In genomic region chrX:132694331-132694823, GRCh38 we compare ENCODE assay signal across 18 cellular contexts.
A peak's percentile ranks its signal among the peaks of the same experiment; 100 is the strongest.
DNase-seq lines count a peak whose midpoint lies in the region; ATAC-seq and TF ChIP-seq lines count a peak whose summit lies in the region.
"Had no signal": no experiment of that assay in that cellular context is flagged by ENCODE, and none has a peak within 500 bp of the region (broad histone marks: within the 10 kb centered on the region; RNA-seq: fewer than 3 reads in every experiment).

No MANE protein-coding gene starts in this region.

- H3K79me2 ChIP-seq in trophoblast cell (ENCODE audit: control insufficient read depth, insufficient read depth, low read length, poor library complexity) = no peaks in the 10 kb centered on the region

- POLR2A ChIA-PET in WTC11 (lab: Charles Lee) = no interaction called here

- H2BK5ac ChIP-seq in trophoblast cell (ENCODE audit: low read depth, low read length, poor library complexity) = no peak overlapping the region

- ATAC-seq in WTC11 = peak; percentile 89
- ATAC-seq: A549, GM12878 had no signal

- H3K79me1 ChIP-seq in trophoblast cell (ENCODE audit: low read length) = no peaks in the 10 kb centered on the region

- H3K4me3 Mint-ChIP-seq in WTC11 = no peak overlapping the region
- H3K4me3 Mint-ChIP-seq: CD4-positive, alpha-beta T cell had no signal

- no peaks in the 10 kb centered on the region for H3K9me3 ChIP-seq in iPS-20b (ENCODE audit: insufficient read depth, low read depth, low read length)
- no peaks in the 10 kb centered on the region for H3K9me3 ChIP-seq in trophoblast cell (ENCODE audit: insufficient read depth, low read depth, low read length)
- H3K9me3 ChIP-seq in suprapubic skin = no peaks in the 10 kb centered on the region
- H3K9me3 ChIP-seq: A549 had no signal

- no peak overlapping the region for H3K4ac ChIP-seq in trophoblast cell (ENCODE audit: low read depth, low read length)

- H3K27ac ChIP-seq in iPS-20b (ENCODE audit: low read length) (no peak overlapping the region), trophoblast cell (ENCODE audit: low read depth, low read length) (no peak overlapping the region), suprapubic skin (no peak overlapping the region)
- H3K27ac ChIP-seq: 22Rv1, A549, C4-2B had no signal

- no peak overlapping the region for H3K18ac ChIP-seq in trophoblast cell (ENCODE audit: low read length)

- H3K9ac ChIP-seq in iPS-20b (ENCODE audit: low read depth, low read length) (no peak overlapping the region), trophoblast cell (ENCODE audit: low read length) (no peak overlapping the region)

- H3K4me3 ChIP-seq in iPS-20b (ENCODE audit: low read length) (peak overlapping the region; percentile 25; the same call in 1 of the 2 replicates), trophoblast cell (ENCODE audit: low read depth, low read length) (no peak overlapping the region), suprapubic skin (no peak overlapping the region)
- H3K4me3 ChIP-seq: A549, GM12878 had no signal

- TF ChIP-seq POLR2A in suprapubic skin (IDR thresholded peaks at IDR 0.05) = no peak

- H3K14ac ChIP-seq in trophoblast cell (ENCODE audit: low read length) = no peak overlapping the region

- no peak overlapping the region for H3K4me2 ChIP-seq in trophoblast cell (ENCODE audit: low read length)
- H3K4me2 ChIP-seq: A549 had no signal

- CTCF ChIA-PET in WTC11 (lab: Charles Lee) = interaction anchor here (0.5 to 2.2 kb wide), 4 partner anchors 14 to 246 kb away, joined by 3 to 5 read pairs (median 4); no protein-coding TSS in a partner anchor

- H3K23ac ChIP-seq in trophoblast cell (ENCODE audit: low read length) = no peak overlapping the region

- H3K4me1 ChIP-seq in iPS-20b (ENCODE audit: insufficient read depth, low read length) = peaks cover 17% of the 10 kb centered on the region
- peaks cover 0 to 3% of the 10 kb centered on the region in 2 experiments for H3K4me1 ChIP-seq in trophoblast cell (ENCODE audit: control insufficient read depth in 1 of 2, insufficient read depth in 2 of 2, low read length in 2 of 2)
- no peaks in the 10 kb centered on the region for H3K4me1 ChIP-seq in suprapubic skin
- H3K4me1 ChIP-seq: A549 had no signal

- peaks cover 31% of the 10 kb centered on the region for H3K27me3 Mint-ChIP-seq in WTC11 (ENCODE audit: low read depth)

- H3K36me3 Mint-ChIP-seq in WTC11 = no peaks in the 10 kb centered on the region

- TF ChIP-seq CTCF in WTC11 (IDR thresholded peaks at IDR 0.05) = no peak
- no peak for TF ChIP-seq CTCF in suprapubic skin (IDR thresholded peaks at IDR 0.05)

- H4K91ac ChIP-seq in trophoblast cell (ENCODE audit: low read depth, low read length) = no peak overlapping the region

- peak; percentile 92 for DNase-seq in ELF-1 (ENCODE audit: low read depth, low spot score)
- DNase-seq in WTC11 (ENCODE audit: low spot score) = no peak
- peak; percentile 27 to 61 for DNase-seq in trophoblast cell
- no peak for DNase-seq in suprapubic skin (ENCODE audit: low spot score in 2 of 2)
- no peak for DNase-seq in hypothalamus (lab: John Stamatoyannopoulos, UW)
- DNase-seq in stimulated activated CD4-positive, alpha-beta T cell treated with anti-CD3 and anti-CD28 coated beads, Interleukin-2, amount 100 ng/mL, for 24 hours = no peak
- DNase-seq: AML-193; CD4-positive, alpha-beta T cell; DMS153; DMS79; GOT3; H9; KG1 had no signal

- no peaks in the 10 kb centered on the region for H3K9me3 Mint-ChIP-seq in WTC11
- H3K9me3 Mint-ChIP-seq: CD4-positive, alpha-beta T cell; H9 had no signal

- H3K27ac Mint-ChIP-seq in WTC11 = no peak overlapping the region
- H3K27ac Mint-ChIP-seq: CD4-positive, alpha-beta T cell; H9 had no signal

- H4K12ac ChIP-seq in trophoblast cell (ENCODE audit: low read depth, low read length) = no peak overlapping the region

- no peak overlapping the region for H2BK12ac ChIP-seq in trophoblast cell (ENCODE audit: low read length)

- H3K4me1 Mint-ChIP-seq in WTC11 = peaks cover 54% of the 10 kb centered on the region

- no peak for TF ChIP-seq EP300 in suprapubic skin (IDR thresholded peaks at IDR 0.05)

- WGBS in trophoblast cell (ENCODE audit: extremely low coverage, insufficient coverage, insufficient read length) = no CpG with 5 or more reads among the region's 3 CpGs
- WGBS in suprapubic skin = 67% methylated on average over 3 of the region's 3 CpGs

- H2BK120ac ChIP-seq in trophoblast cell (ENCODE audit: insufficient read depth, low read length, poor library complexity) = no peak overlapping the region

- no peak overlapping the region for H4K8ac ChIP-seq in trophoblast cell (ENCODE audit: low read depth, low read length)

- H3K27me3 ChIP-seq in iPS-20b (ENCODE audit: insufficient read depth, low read length) (no peaks in the 10 kb centered on the region; the same call in 1 of the 2 replicates), trophoblast cell (ENCODE audit: insufficient read depth, low read length) (no peaks in the 10 kb centered on the region), suprapubic skin (no peaks in the 10 kb centered on the region)

- no peak overlapping the region for H2AK5ac ChIP-seq in trophoblast cell (ENCODE audit: low read length)

- H3K36me3 ChIP-seq in iPS-20b (ENCODE audit: insufficient read depth, low read depth, low read length) (no peaks in the 10 kb centered on the region), trophoblast cell (ENCODE audit: control insufficient read depth in 1 of 2, insufficient read depth in 2 of 2, low read length in 2 of 2) (no peaks in the 10 kb centered on the region), suprapubic skin (no peaks in the 10 kb centered on the region)

- no peak overlapping the region for H2AFZ ChIP-seq in trophoblast cell (ENCODE audit: insufficient read depth, low read length, poor library complexity)

TF ChIP-seq in WTC11, 78 proteins besides CTCF, POLR2A, EP300 and RAD21:
- TF ChIP-seq NFYB (CRISPR knock-in tag; conservative IDR thresholded peaks at IDR 0.05; ENCODE audit: low read depth) (no peak), ATF6 (CRISPR knock-in tag; IDR thresholded peaks at IDR 0.05) (no peak)
TF ChIP-seq in WTC11: peak in this region for 0.

Comparison
In these comparisons a context has a peak if more than half of its experiments do, and no peak if none do; other contexts are left out.
1. DNase-seq: peak in ELF-1 (single experiment) and trophoblast cell (2 of 2); none in WTC11 (single experiment), suprapubic skin (0 of 2), hypothalamus (0 of 51) and stimulated activated CD4-positive, alpha-beta T cell treated with anti-CD3 and anti-CD28 coated beads, Interleukin-2, amount 100 ng/mL, for 24 hours (0 of 2).